Comparison of ENCODE assay signal across 1 cellular context in the genomic region with DNA sequence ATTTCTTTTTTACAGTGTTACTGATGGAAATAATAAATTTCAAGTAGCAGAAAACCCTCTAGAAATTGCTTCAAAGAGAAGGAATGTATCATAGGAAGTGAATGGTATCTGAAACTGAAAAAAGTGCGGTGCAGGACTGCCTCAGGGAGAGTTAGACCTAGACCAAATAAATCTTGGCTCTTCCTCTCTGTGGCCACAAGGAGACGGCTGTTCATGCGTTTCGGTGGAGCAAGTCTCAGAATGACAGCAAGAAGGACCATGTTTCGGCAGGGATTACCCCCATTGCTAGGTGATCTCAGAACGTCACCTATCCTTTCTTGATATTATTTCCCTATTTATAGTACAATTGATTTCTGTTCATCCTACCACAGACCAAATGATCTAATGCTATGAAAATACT.
TF ChIP-seq lines count a peak whose summit lies in the region.

No MANE protein-coding gene starts in this region.

TF ChIP-seq in neural cell, 6 proteins besides CTCF, POLR2A, EP300 and RAD21 (continued from another document):
- TF ChIP-seq, protein P1, sequence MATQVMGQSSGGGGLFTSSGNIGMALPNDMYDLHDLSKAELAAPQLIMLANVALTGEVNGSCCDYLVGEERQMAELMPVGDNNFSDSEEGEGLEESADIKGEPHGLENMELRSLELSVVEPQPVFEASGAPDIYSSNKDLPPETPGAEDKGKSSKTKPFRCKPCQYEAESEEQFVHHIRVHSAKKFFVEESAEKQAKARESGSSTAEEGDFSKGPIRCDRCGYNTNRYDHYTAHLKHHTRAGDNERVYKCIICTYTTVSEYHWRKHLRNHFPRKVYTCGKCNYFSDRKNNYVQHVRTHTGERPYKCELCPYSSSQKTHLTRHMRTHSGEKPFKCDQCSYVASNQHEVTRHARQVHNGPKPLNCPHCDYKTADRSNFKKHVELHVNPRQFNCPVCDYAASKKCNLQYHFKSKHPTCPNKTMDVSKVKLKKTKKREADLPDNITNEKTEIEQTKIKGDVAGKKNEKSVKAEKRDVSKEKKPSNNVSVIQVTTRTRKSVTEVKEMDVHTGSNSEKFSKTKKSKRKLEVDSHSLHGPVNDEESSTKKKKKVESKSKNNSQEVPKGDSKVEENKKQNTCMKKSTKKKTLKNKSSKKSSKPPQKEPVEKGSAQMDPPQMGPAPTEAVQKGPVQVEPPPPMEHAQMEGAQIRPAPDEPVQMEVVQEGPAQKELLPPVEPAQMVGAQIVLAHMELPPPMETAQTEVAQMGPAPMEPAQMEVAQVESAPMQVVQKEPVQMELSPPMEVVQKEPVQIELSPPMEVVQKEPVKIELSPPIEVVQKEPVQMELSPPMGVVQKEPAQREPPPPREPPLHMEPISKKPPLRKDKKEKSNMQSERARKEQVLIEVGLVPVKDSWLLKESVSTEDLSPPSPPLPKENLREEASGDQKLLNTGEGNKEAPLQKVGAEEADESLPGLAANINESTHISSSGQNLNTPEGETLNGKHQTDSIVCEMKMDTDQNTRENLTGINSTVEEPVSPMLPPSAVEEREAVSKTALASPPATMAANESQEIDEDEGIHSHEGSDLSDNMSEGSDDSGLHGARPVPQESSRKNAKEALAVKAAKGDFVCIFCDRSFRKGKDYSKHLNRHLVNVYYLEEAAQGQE (IDR thresholded peaks at IDR 0.05; ENCODE audit: borderline replicate concordance) = no peak
- TF ChIP-seq EZH2 (IDR thresholded peaks at IDR 0.05; ENCODE audit: borderline replicate concordance, insufficient read depth, low read length, poor library complexity, severe bottlenecking) (no peak), SMC3 (conservative IDR thresholded peaks at IDR 0.05; ENCODE audit: poor library complexity) (no peak)
TF ChIP-seq in neural cell: peak in this region for 0.
